ENCODE assay signal across 8 cellular contexts in the genomic region with DNA sequence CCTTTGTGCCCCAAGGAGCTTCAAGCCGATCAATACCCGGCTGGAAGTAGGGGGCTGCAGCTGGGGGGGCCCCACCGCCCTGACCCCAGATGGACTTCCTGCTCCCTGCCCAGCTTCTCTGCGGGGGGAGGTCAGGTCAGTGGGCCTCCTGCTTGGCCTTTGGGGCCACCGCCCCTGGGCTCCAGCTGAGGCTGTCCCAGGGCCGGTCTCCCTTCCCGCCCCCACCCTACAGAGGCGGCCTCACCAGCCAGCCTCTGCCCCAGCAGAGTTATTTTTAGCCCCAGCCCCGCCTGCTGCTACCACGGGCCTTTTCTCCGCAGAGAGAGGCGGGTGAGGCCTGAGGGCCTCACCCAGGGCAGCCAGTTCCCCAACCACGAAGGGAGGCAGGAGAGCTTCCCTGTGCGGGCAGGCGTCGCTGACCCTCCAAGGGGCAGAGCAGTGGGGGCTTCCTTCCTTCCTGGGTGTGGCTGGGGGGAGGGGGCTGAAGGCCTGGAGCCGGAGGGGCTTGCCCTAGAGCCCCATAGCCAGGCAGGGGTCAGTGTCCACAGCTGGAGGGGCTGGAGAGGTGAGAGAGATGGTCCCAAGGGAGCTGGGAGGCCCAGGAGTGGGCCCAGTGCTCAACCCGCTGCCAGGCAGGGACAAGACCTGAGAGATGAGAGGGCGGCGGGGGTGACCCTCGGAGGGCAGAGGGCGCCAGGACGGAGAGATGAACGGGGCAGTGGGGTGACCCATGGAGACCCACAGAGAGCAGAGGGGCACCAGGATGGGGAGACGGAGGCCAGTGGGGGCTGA. TPM values are rescaled to one million over a fixed set of nuclear protein-coding genes. Genes with fewer than 3 reads are reported as not detected.
DNase-seq lines count a peak whose midpoint lies in the region; ATAC-seq and TF ChIP-seq lines count a peak whose summit lies in the region.

No MANE protein-coding gene starts in this region.

- H3K4me3 ChIP-seq in HL-60 (replicated peaks; ENCODE audit: insufficient read depth, low read length): peak overlapping the region; percentile 27
- H3K4me3 ChIP-seq in SU-DHL-6 (ENCODE audit: insufficient read depth, low read length, poor library complexity, severe bottlenecking): no peak overlapping the region
- H3K4me3 ChIP-seq in neural progenitor cell: no peak overlapping the region

- peak; percentile 53 to 59 for ATAC-seq in activated T-cell treated with anti-CD3 and anti-CD28 coated beads, Interleukin-2, amount 50 U/mL, for 4 hours

- H3K4me1 Mint-ChIP-seq in activated T-cell treated with anti-CD3 and anti-CD28 coated beads, Interleukin-2, amount 50 U/mL, for 4 hours (ENCODE audit: low read depth): peaks cover 35% of the 10 kb centered on the region
- H3K4me1 Mint-ChIP-seq in neural progenitor cell: peaks cover 28% of the 10 kb centered on the region

- H3K9me3 ChIP-seq in SU-DHL-6 (ENCODE audit: insufficient read depth, low read length) (no peaks in the 10 kb centered on the region), neural progenitor cell (ENCODE audit: low read depth) (no peaks in the 10 kb centered on the region)

- H3K36me3 ChIP-seq in SU-DHL-6 (ENCODE audit: low read length) (no peaks in the 10 kb centered on the region), neural progenitor cell (no peaks in the 10 kb centered on the region)

- H3K27ac Mint-ChIP-seq in neural progenitor cell: no peak overlapping the region

- H3K4me1 ChIP-seq in neural progenitor cell: peaks cover 26% of the 10 kb centered on the region

- TF ChIP-seq CTCF in HL-60 (IDR thresholded peaks at IDR 0.05; ENCODE audit: insufficient read depth, low read length) (no peak), SU-DHL-6 (IDR thresholded peaks at IDR 0.05; ENCODE audit: insufficient read depth, low read length, poor library complexity, severe bottlenecking) (no peak), neural progenitor cell (IDR thresholded peaks at IDR 0.05) (no peak)

- H3K27me3 ChIP-seq in HL-60 (ENCODE audit: insufficient read depth, poor library complexity, severe bottlenecking) (no peaks in the 10 kb centered on the region), SU-DHL-6 (ENCODE audit: low read length) (no peaks in the 10 kb centered on the region), neural progenitor cell (no peaks in the 10 kb centered on the region)

- H3K9me3 Mint-ChIP-seq in activated T-cell treated with anti-CD3 and anti-CD28 coated beads, Interleukin-2, amount 50 U/mL, for 4 hours: no peaks in the 10 kb centered on the region
- no peaks in the 10 kb centered on the region for H3K9me3 Mint-ChIP-seq in neural progenitor cell

- H3K9ac ChIP-seq in SU-DHL-6 (ENCODE audit: low read length) (peak overlapping the region; percentile 17; the same call in 1 of the 2 replicates), neural progenitor cell (no peak overlapping the region)

- no peaks in the 10 kb centered on the region for H3F3A ChIP-seq in SU-DHL-6 (ENCODE audit: insufficient read depth)
- H3F3A ChIP-seq in neural progenitor cell (ENCODE audit: low read depth): peaks cover 15% of the 10 kb centered on the region

- H3K27ac ChIP-seq in HL-60 (replicated peaks): peak overlapping the region; percentile 97
- H3K27ac ChIP-seq in SU-DHL-6 (ENCODE audit: low read depth, low read length): peak overlapping the region; percentile 68
- no peak overlapping the region for H3K27ac ChIP-seq in neural progenitor cell

- H2AFZ ChIP-seq in SU-DHL-6 (ENCODE audit: low read depth, low read length, severe bottlenecking): no peak overlapping the region
- peak overlapping the region; percentile 3 for H2AFZ ChIP-seq in neural progenitor cell (replicated peaks)

- H4K20me1 ChIP-seq in SU-DHL-6 (ENCODE audit: low read depth, low read length) (no peaks in the 10 kb centered on the region), neural progenitor cell (ENCODE audit: low read depth) (no peaks in the 10 kb centered on the region)

- no peaks in the 10 kb centered on the region for H3K9me2 ChIP-seq in SU-DHL-6 (replicated peaks; ENCODE audit: insufficient read depth, low read length)

- no peak overlapping the region for H3K4me3 Mint-ChIP-seq in activated T-cell treated with anti-CD3 and anti-CD28 coated beads, Interleukin-2, amount 50 U/mL, for 4 hours
- H3K4me3 Mint-ChIP-seq in neural progenitor cell: no peak overlapping the region

- H3K4me2 ChIP-seq in SU-DHL-6 (ENCODE audit: low read depth, low read length, poor library complexity, severe bottlenecking): peak overlapping the region; percentile 45
- H3K4me2 ChIP-seq in neural progenitor cell: peak overlapping the region; percentile 10

- H3K36me3 Mint-ChIP-seq in activated T-cell treated with anti-CD3 and anti-CD28 coated beads, Interleukin-2, amount 50 U/mL, for 4 hours (ENCODE audit: insufficient read depth): no peaks in the 10 kb centered on the region
- no peaks in the 10 kb centered on the region for H3K36me3 Mint-ChIP-seq in neural progenitor cell

- no peaks in the 10 kb centered on the region for H3K27me3 Mint-ChIP-seq in activated T-cell treated with anti-CD3 and anti-CD28 coated beads, Interleukin-2, amount 50 U/mL, for 4 hours (ENCODE audit: low read depth)
- H3K27me3 Mint-ChIP-seq in neural progenitor cell (ENCODE audit: insufficient read depth, low read depth): no peaks in the 10 kb centered on the region

- no peak for DNase-seq in activated T-cell treated with anti-CD3 and anti-CD28 coated beads, Interleukin-2, amount 50 U/mL, for 4 hours
- no peak for DNase-seq in activated T-cell treated with anti-CD3 and anti-CD28 coated beads for 4 hours
- peak; percentile 77 to 91 for DNase-seq in HL-60 (ENCODE audit: low read depth in 1 of 2, low spot score in 1 of 2)
- DNase-seq in fibroblast of peridontal ligament (ENCODE audit: extremely low read depth): peak; percentile 30
- peak; percentile 30 for DNase-seq in neural progenitor cell (ENCODE audit: low spot score)
- no peak for DNase-seq in activated effector memory CD4-positive, alpha-beta T cell treated with anti-CD3 and anti-CD28 coated beads, Interleukin-2, amount 50 U/mL, for 16 hours
- DNase-seq in dermis blood vessel endothelial cell: no peak

- H3K79me2 ChIP-seq in SU-DHL-6 (ENCODE audit: insufficient read depth, low read length) (no peaks in the 10 kb centered on the region), neural progenitor cell (ENCODE audit: low read depth) (no peaks in the 10 kb centered on the region)

RNA-seq across cellular contexts. Expression of gene PWWP2B, which starts 24.6 kb away (rescaled TPM):
- 1 to 10 TPM; 3.3 to 4.3 (median 4.1) TPM for total RNA-seq in activated T-cell treated with anti-CD3 and anti-CD28 coated beads, Interleukin-2, amount 50 U/mL, for 4 hours
- total RNA-seq in neural progenitor cell (ENCODE audit: low replicate concordance) (0.34 and 1.5 TPM in 2 replicates), dermis blood vessel endothelial cell (15.1 and 16.3 TPM in 2 replicates)

Comparison
In these comparisons a context has a peak if more than half of its experiments do, and no peak if none do; other contexts are left out.
1. DNase-seq: peak in HL-60 (2 of 2), fibroblast of peridontal ligament (single experiment) and neural progenitor cell (single experiment); none in activated T-cell treated with anti-CD3 and anti-CD28 coated beads, Interleukin-2, amount 50 U/mL, for 4 hours (single experiment), activated T-cell treated with anti-CD3 and anti-CD28 coated beads for 4 hours (single experiment), activated effector memory CD4-positive, alpha-beta T cell treated with anti-CD3 and anti-CD28 coated beads, Interleukin-2, amount 50 U/mL, for 16 hours (single experiment) and dermis blood vessel endothelial cell (single experiment).